ENCODE assay signal across 8 cellular contexts in the genomic region with DNA sequence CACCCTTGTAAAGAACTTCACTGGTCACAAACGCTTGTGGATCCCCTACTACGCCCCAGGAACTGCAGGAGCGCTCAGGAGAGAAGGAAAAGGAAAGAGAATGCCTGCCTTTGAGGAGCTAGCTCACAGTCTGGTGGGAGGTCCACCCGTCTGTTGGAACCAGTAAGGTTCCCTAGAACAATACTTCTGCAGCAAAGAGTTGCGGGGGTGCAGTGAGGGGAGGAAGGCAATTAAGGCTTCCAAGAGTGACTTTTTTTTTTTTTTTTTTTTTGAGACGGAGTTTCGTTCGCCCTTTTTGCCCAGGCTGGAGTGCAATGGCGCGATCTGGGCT. TPM values are rescaled to one million over a fixed set of nuclear protein-coding genes. Genes with fewer than 3 reads are reported as not detected.
DNase-seq lines count a peak whose midpoint lies in the region; ATAC-seq and TF ChIP-seq lines count a peak whose summit lies in the region.

No MANE protein-coding gene starts in this region.

- POLR2A ChIA-PET in Caco-2 (lab: Charles Lee), result interaction anchor here (1.0 kb wide), 1 partner anchor 30 kb away, joined by 4 read pairs; no protein-coding TSS in a partner anchor

- H3K9ac ChIP-seq in MM.1S (ENCODE audit: low read length) (peak overlapping the region; percentile 81), endocrine pancreas (ENCODE audit: control insufficient read depth, insufficient read depth, low read length) (peak overlapping the region; percentile 26)

- H3K36me3 ChIP-seq in Caco-2 (ENCODE audit: control insufficient read depth, insufficient read depth, low read length) (no peaks in the 10 kb centered on the region), MM.1S (replicated peaks; ENCODE audit: insufficient read depth, low read length) (no peaks in the 10 kb centered on the region), endocrine pancreas (ENCODE audit: control insufficient read depth, insufficient read depth, low read length) (no peaks in the 10 kb centered on the region)

- no TSS peak for BruUV-seq in Caco-2 (replicated peaks; lab: Mats Ljungman, UMichigan)

- intact Hi-C loops in Caco-2 (cut with micrococcal nuclease; ENCODE audit: unreplicated experiment) (loop anchor here (10.0 kb wide), 1 partner anchor 858 kb away; a partner anchor contains a TSS), natural killer cell (cut with micrococcal nuclease) (no loop called here)

- H3K9me3 ChIP-seq in Caco-2 (no peaks in the 10 kb centered on the region), MM.1S (replicated peaks; ENCODE audit: insufficient read depth, low read length) (no peaks in the 10 kb centered on the region), endocrine pancreas (ENCODE audit: control insufficient read depth, low read length) (no peaks in the 10 kb centered on the region)

- ATAC-seq in GM21515 (IDR thresholded peaks at IDR 0.05; ENCODE audit: unreplicated experiment) (peak; percentile 27), natural killer cell (peak; percentile 23 to 35 (median 28))

- no peaks in the 10 kb centered on the region for H3K4me1 ChIP-seq in Caco-2
- H3K4me1 ChIP-seq in MM.1S (ENCODE audit: low read length), result no peaks in the 10 kb centered on the region
- H3K4me1 ChIP-seq in endocrine pancreas (ENCODE audit: control insufficient read depth, insufficient read depth, low read length), result no peaks in the 10 kb centered on the region

- H3K4me1 Mint-ChIP-seq in Caco-2 (ENCODE audit: low read depth, unreplicated experiment), result no peaks in the 10 kb centered on the region
- H3K4me1 Mint-ChIP-seq in natural killer cell, result peaks cover 0 to 14% of the 10 kb centered on the region in 2 donors

- no peaks in the 10 kb centered on the region for H3F3A ChIP-seq in MM.1S (ENCODE audit: insufficient read depth, low read length)

- H3K9me3 Mint-ChIP-seq in Caco-2 (ENCODE audit: unreplicated experiment) (no peaks in the 10 kb centered on the region), natural killer cell (no peaks in the 10 kb centered on the region)

- H3K4me3 ChIP-seq in Caco-2 (ENCODE audit: low read depth, low read length) (peak overlapping the region; percentile 75), MM.1S (ENCODE audit: low read length) (peak overlapping the region; percentile 91), endocrine pancreas (ENCODE audit: control insufficient read depth, insufficient read depth, low read length) (peak overlapping the region; percentile 42)

- CTCF ChIA-PET in Caco-2 (lab: Charles Lee), result interaction anchor here (0.7 kb wide), 1 partner anchor 1410 kb away, joined by 7 read pairs; no protein-coding TSS in a partner anchor

- DNase-seq in Caco-2, result no peak
- no peak for DNase-seq in MM.1S
- DNase-seq in natural killer cell, result no peak
- DNase-seq in pons (ENCODE audit: low spot score), result no peak
- DNase-seq in NCI-H774 (lab: John Stamatoyannopoulos, UW), result no peak
- no peak for DNase-seq in SW480 (ENCODE audit: low spot score)

- peak overlapping the region; percentile 88 for H2AFZ ChIP-seq in MM.1S (ENCODE audit: low read length)

- no peaks in the 10 kb centered on the region for H4K20me1 ChIP-seq in MM.1S (ENCODE audit: insufficient read depth, low read length)

- peak overlapping the region; percentile 38; the same call in 1 of the 2 replicates for H3K27ac ChIP-seq in MM.1S (ENCODE audit: low read length)

- TF ChIP-seq CTCF in Caco-2 (IDR thresholded peaks at IDR 0.05; ENCODE audit: insufficient read depth in 1 of 2, low read depth in 1 of 2, low read length in 1 of 2, severe bottlenecking in 1 of 2, unreplicated experiment in 1 of 2), result no peak
- TF ChIP-seq CTCF in MM.1S (IDR thresholded peaks at IDR 0.05; ENCODE audit: low read length), result no peak
- no peak for TF ChIP-seq CTCF in natural killer cell (IDR thresholded peaks at IDR 0.05)

- H3K4me3 Mint-ChIP-seq in Caco-2 (ENCODE audit: unreplicated experiment), result peak overlapping the region; percentile 83
- peak overlapping the region; percentile 89 for H3K4me3 Mint-ChIP-seq in natural killer cell

- no peaks in the 10 kb centered on the region for H3K9me2 ChIP-seq in MM.1S (replicated peaks; ENCODE audit: insufficient read depth, low read length)

- H3K79me2 ChIP-seq in MM.1S (ENCODE audit: low read length), result no peaks in the 10 kb centered on the region

- peak overlapping the region; percentile 78 for H3K4me2 ChIP-seq in MM.1S (ENCODE audit: low read depth, low read length)

- H3K27me3 Mint-ChIP-seq in Caco-2 (ENCODE audit: insufficient read depth, unreplicated experiment) (no peaks in the 10 kb centered on the region), natural killer cell (ENCODE audit: low read depth in 2 of 2) (peaks cover 3 to 18% of the 10 kb centered on the region in 2 donors)

- H3K27ac Mint-ChIP-seq in Caco-2 (ENCODE audit: unreplicated experiment), result peak overlapping the region; percentile 79
- H3K27ac Mint-ChIP-seq in natural killer cell, result peak overlapping the region in 1 of 2 donors; percentile 85

- H3K36me3 Mint-ChIP-seq in Caco-2 (ENCODE audit: insufficient read depth, unreplicated experiment) (peaks cover 5% of the 10 kb centered on the region), natural killer cell (no peaks in the 10 kb centered on the region)

- no peaks in the 10 kb centered on the region for H3K27me3 ChIP-seq in Caco-2 (replicated peaks; ENCODE audit: control insufficient read depth, insufficient read depth, low read length)
- H3K27me3 ChIP-seq in MM.1S (replicated peaks; ENCODE audit: insufficient read depth, low read length), result no peaks in the 10 kb centered on the region
- no peaks in the 10 kb centered on the region for H3K27me3 ChIP-seq in endocrine pancreas (ENCODE audit: control insufficient read depth, insufficient read depth, low read length)

RNA-seq across cellular contexts. Expression of a gene that starts 0.3 kb away (rescaled TPM):
- total RNA-seq in Caco-2 (2022), result 20.7 and 22.3 TPM in 2 replicates
- 1 to 10 TPM; 3.6 to 6.0 (median 5.2) TPM for total RNA-seq in natural killer cell

RNA-seq across cellular contexts. Expression of a gene that starts 6.6 kb away (rescaled TPM):
- total RNA-seq in Caco-2 (2022) (32.8 and 35.7 TPM in 2 replicates), natural killer cell (10 to 100 TPM; 42.9 to 58.4 (median 45.4) TPM)
